ENCODE assay signal across 7 cellular contexts in genomic region chr2:217988014-217988839, GRCh38. TPM values are rescaled to one million over a fixed set of nuclear protein-coding genes. Genes with fewer than 3 reads are reported as not detected.
A peak's percentile ranks its signal among the peaks of the same experiment; 100 is the strongest.
DNase-seq lines count a peak whose midpoint lies in the region; ATAC-seq, FAIRE-seq and TF ChIP-seq lines count a peak whose summit lies in the region.

No MANE protein-coding gene starts in this region.

- peaks cover 10% of the 10 kb centered on the region for H3F3A ChIP-seq in SK-N-SH (replicated peaks; ENCODE audit: insufficient read depth)

- no peaks in the 10 kb centered on the region for H3K9me3 Mint-ChIP-seq in activated naive CD8-positive, alpha-beta T cell treated with anti-CD3 and anti-CD28 coated beads, Interleukin-2, amount 50 U/mL, for 24 hours

- peak; percentile 88 for FAIRE-seq in GM12892 (lab: Jason Lieb, UNC)

- H3K4me1 Mint-ChIP-seq in activated naive CD8-positive, alpha-beta T cell treated with anti-CD3 and anti-CD28 coated beads, Interleukin-2, amount 50 U/mL, for 24 hours = peaks cover 6% of the 10 kb centered on the region

- POLR2A ChIA-PET in SK-N-SH (lab: Yijun Ruan, JAX) = interaction anchor here (0.6 to 1.2 kb wide), 2 partner anchors 38 to 202 kb away, joined by 5 to 6 read pairs; no protein-coding TSS in a partner anchor

- no peaks in the 10 kb centered on the region for H3K9me2 ChIP-seq in SK-N-SH

- peak; percentile 78 for DNase-seq in GM12892 (ENCODE audit: insufficient read length)
- DNase-seq in Jurkat, Clone E6-1 (ENCODE audit: low read depth, low spot score) = peak; percentile 23
- peak; percentile 83 for DNase-seq in SK-N-SH
- peak; percentile 82 for DNase-seq in activated naive CD8-positive, alpha-beta T cell treated with anti-CD3 and anti-CD28 coated beads, Interleukin-2, amount 50 U/mL, for 24 hours
- DNase-seq in left ventricle myocardium inferior = peak; percentile 88
- peak; percentile 52 to 95 (median 85) for DNase-seq in posterior cingulate gyrus

- peak; percentile 96 for TF ChIP-seq RAD21 in SK-N-SH (IDR thresholded peaks at IDR 0.05; ENCODE audit: low read length)

- WGBS in SK-N-SH (ENCODE audit: low lambda C conversion rate) = 10% methylated on average over 9 of the region's 13 CpGs
- WGBS in urinary bladder = 8% methylated on average over 13 of the region's 13 CpGs

- CTCF ChIA-PET in SK-N-SH (lab: Yijun Ruan, JAX) = interaction anchor here (0.7 to 30.4 kb wide), 47 partner anchors 9 to 1344 kb away, joined by 3 to 666 read pairs (median 5); partner anchors contain the start of genes RUFY4 and TNS1

- peaks cover 85% of the 10 kb centered on the region for H4K20me1 ChIP-seq in SK-N-SH (ENCODE audit: insufficient read depth)

- H2AFZ ChIP-seq in SK-N-SH (ENCODE audit: low read depth) = no peak overlapping the region

- peak; percentile 23 for ATAC-seq in activated naive CD8-positive, alpha-beta T cell treated with anti-CD3 and anti-CD28 coated beads, Interleukin-2, amount 50 U/mL, for 24 hours

- no peak overlapping the region for H3K9ac ChIP-seq in SK-N-SH

- peaks cover 80% of the 10 kb centered on the region for H3K79me2 ChIP-seq in SK-N-SH (ENCODE audit: insufficient read depth)

- H3K9me3 ChIP-seq in SK-N-SH (no peaks in the 10 kb centered on the region), left ventricle myocardium inferior (replicated peaks) (no peaks in the 10 kb centered on the region)

- H3K36me3 ChIP-seq in SK-N-SH (replicated peaks in 1 of 2; ENCODE audit: control insufficient read depth in 1 of 2, insufficient read depth in 2 of 2, low read length in 1 of 2) (peaks cover 18 to 42% of the 10 kb centered on the region in 2 experiments), left ventricle myocardium inferior (no peaks in the 10 kb centered on the region), urinary bladder (ENCODE audit: insufficient read depth) (no peaks in the 10 kb centered on the region)

- no peak overlapping the region for H3K27ac Mint-ChIP-seq in activated naive CD8-positive, alpha-beta T cell treated with anti-CD3 and anti-CD28 coated beads, Interleukin-2, amount 50 U/mL, for 24 hours

- no peaks in the 10 kb centered on the region for H3K27me3 ChIP-seq in SK-N-SH (ENCODE audit: insufficient read depth)
- H3K27me3 ChIP-seq in left ventricle myocardium inferior (ENCODE audit: low read depth) = no peaks in the 10 kb centered on the region

- no peak overlapping the region for H3K4me3 Mint-ChIP-seq in activated naive CD8-positive, alpha-beta T cell treated with anti-CD3 and anti-CD28 coated beads, Interleukin-2, amount 50 U/mL, for 24 hours

- no peaks in the 10 kb centered on the region for H3K36me3 Mint-ChIP-seq in activated naive CD8-positive, alpha-beta T cell treated with anti-CD3 and anti-CD28 coated beads, Interleukin-2, amount 50 U/mL, for 24 hours (ENCODE audit: low read depth)

- peak; percentile 86 for TF ChIP-seq CTCF in SK-N-SH (IDR thresholded peaks at IDR 0.05)
- peak; percentile 88 for TF ChIP-seq CTCF in left ventricle myocardium inferior (IDR thresholded peaks at IDR 0.05; ENCODE audit: borderline replicate concordance)

- TF ChIP-seq EP300 in SK-N-SH (IDR thresholded peaks at IDR 0.05; ENCODE audit: borderline replicate concordance in 1 of 2, low read depth in 1 of 2, low read length in 1 of 2) = 0 out of 4 replicates have a peak, but pooled peaks of 1 of the 2 experiments have one; percentile 6

- no peak overlapping the region for H3K4me3 ChIP-seq in Jurkat, Clone E6-1 (ENCODE audit: low read length)
- no peak overlapping the region; a peak in 1 of 4 replicates for H3K4me3 ChIP-seq in SK-N-SH (ENCODE audit: low read depth in 2 of 2, low read length in 1 of 2)
- peak overlapping the region; percentile 43 for H3K4me3 ChIP-seq in left ventricle myocardium inferior
- no peak overlapping the region for H3K4me3 ChIP-seq in urinary bladder (ENCODE audit: low read depth, low read length)

- H3K27ac ChIP-seq in SK-N-SH (ENCODE audit: low read depth in 2 of 2, low read length in 1 of 2) (peak overlapping the region in 1 of 2 experiments; percentile 36; a peak in 2 of 4 replicates), left ventricle myocardium inferior (replicated peaks) (peak overlapping the region; percentile 84), urinary bladder (ENCODE audit: low read depth) (peak overlapping the region; percentile 24)

- no peak for TF ChIP-seq POLR2A in GM12892 (IDR thresholded peaks at IDR 0.05; ENCODE audit: low read depth, low read length)

- peaks cover 6% of the 10 kb centered on the region for H3K27me3 Mint-ChIP-seq in activated naive CD8-positive, alpha-beta T cell treated with anti-CD3 and anti-CD28 coated beads, Interleukin-2, amount 50 U/mL, for 24 hours

- H3K4me1 ChIP-seq in SK-N-SH (ENCODE audit: control insufficient read depth in 1 of 2, insufficient read depth in 2 of 2, low read depth in 1 of 2, low read length in 1 of 2) = peaks cover 8 to 14% of the 10 kb centered on the region in 2 experiments; a peak in 3 of 4 replicates
- peaks cover 54% of the 10 kb centered on the region for H3K4me1 ChIP-seq in left ventricle myocardium inferior
- no peaks in the 10 kb centered on the region for H3K4me1 ChIP-seq in urinary bladder (ENCODE audit: insufficient read depth)

- peak overlapping the region; percentile 41; the same call in 1 of the 2 replicates for H3K4me2 ChIP-seq in SK-N-SH

- intact Hi-C loops in left ventricle myocardium inferior (cut with micrococcal nuclease) (loop anchor here (2.0 to 5.0 kb wide), 3 partner anchors 36 to 199 kb away; no protein-coding TSS in a partner anchor), posterior cingulate gyrus (cut with DNase I) (loop anchor here (1.0 to 2.0 kb wide), 4 partner anchors 43 to 203 kb away; no protein-coding TSS in a partner anchor)

TF ChIP-seq in SK-N-SH, 30 proteins besides CTCF, POLR2A, EP300 and RAD21:
- TF ChIP-seq SMC3 (IDR thresholded peaks at IDR 0.05; ENCODE audit: low read depth, low read length) (peak; percentile 96), NRF1 (IDR thresholded peaks at IDR 0.05; ENCODE audit: low read depth, low read length) (peak; percentile 21; the same call in 1 of the 2 replicates), REST (IDR thresholded peaks at IDR 0.05; ENCODE audit: low read depth, low read length) (no peak), TEAD4 (IDR thresholded peaks at IDR 0.05; ENCODE audit: borderline replicate concordance, insufficient read depth) (no peak), SIN3A (IDR thresholded peaks at IDR 0.05; ENCODE audit: borderline replicate concordance, low read depth, low read length) (peak; percentile 14; the same call in 1 of the 2 replicates)

RNA-seq across cellular contexts. Expression of gene TNS1, which starts 14.6 kb away (rescaled TPM):
- 1.6 TPM for polyA plus RNA-seq in GM12892 (2012; ENCODE audit: missing spikeins)
- polyA plus RNA-seq in Jurkat, Clone E6-1 (2012; ENCODE audit: insufficient read depth, insufficient read length) = 2.0 TPM
- 10.5 and 12.1 TPM in 2 replicates for polyA plus RNA-seq in SK-N-SH (2012; rRNA removed)
- 7.1 and 10.2 TPM in 2 replicates for polyA plus RNA-seq in SK-N-SH (2012; cell fraction: cytosol; rRNA removed)
- 34.1 and 40.8 TPM in 2 replicates for polyA plus RNA-seq in SK-N-SH (2012; cell fraction: nucleus; rRNA removed)
- total RNA-seq in left ventricle myocardium inferior = 828 TPM
- 191 TPM for total RNA-seq in urinary bladder
- 576 TPM for polyA plus RNA-seq in urinary bladder

Comparison
In these comparisons a context has a peak if more than half of its experiments do, and no peak if none do; other contexts are left out.
1. DNase-seq: peak in every context shown above with its lines; median percentile 88 in left ventricle myocardium inferior; 85 in posterior cingulate gyrus; 83 in SK-N-SH; 82 in activated naive CD8-positive, alpha-beta T cell treated with anti-CD3 and anti-CD28 coated beads, Interleukin-2, amount 50 U/mL, for 24 hours; 78 in GM12892; 23 in Jurkat, Clone E6-1.